Comparison of ENCODE assay signal across 28 cellular contexts in the genomic region with DNA sequence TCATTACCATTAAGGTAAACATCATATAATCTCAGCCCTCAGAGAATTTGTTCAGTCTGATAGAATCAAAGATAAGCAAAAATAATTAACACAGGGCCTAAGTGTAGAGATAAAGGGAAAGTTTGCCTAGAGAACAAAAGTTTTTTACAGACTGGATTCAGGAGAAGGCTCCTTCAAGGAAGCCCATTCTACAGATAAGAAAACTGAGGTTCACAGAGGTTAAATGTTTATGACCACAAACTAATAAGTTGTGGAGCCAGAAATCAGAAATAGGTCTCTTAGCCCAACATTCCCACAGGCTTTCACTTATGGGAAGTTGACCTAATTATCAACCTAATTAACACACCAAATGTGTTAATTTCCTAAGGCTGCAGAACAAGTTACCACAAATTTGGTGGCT.
"Had no signal": no experiment of that assay in that cellular context is flagged by ENCODE, and none has a peak within 500 bp of the region (broad histone marks: within the 10 kb centered on the region; RNA-seq: fewer than 3 reads in every experiment).

No MANE protein-coding gene starts in this region.

- H3K9me3 ChIP-seq: left lung, lower lobe of right lung, ovary, right atrium auricular region, stomach, testis, thyroid gland, transverse colon, upper lobe of left lung, vagina had no signal

- H3K27me3 Mint-ChIP-seq: naive thymus-derived CD4-positive, alpha-beta T cell; natural killer cell treated with Interleukin-12 subunit alpha and Interleukin-12 subunit beta and Interleukin-15 and Interleukin-18, amount 100 ng/mL, for 72 hours; progenitor cell of endocrine pancreas had no signal

- H3K4me3 Mint-ChIP-seq: immature natural killer cell; mesothelial cell of epicardium; naive thymus-derived CD4-positive, alpha-beta T cell; natural killer cell treated with Interleukin-12 subunit alpha and Interleukin-12 subunit beta and Interleukin-15 and Interleukin-18, amount 100 ng/mL, for 72 hours; stimulated activated naive B cell treated with anti-CD40 and anti-IgM and Interleukin-4, amounts not matched to agents 10 μg/mL and 1 μg/mL and 100 μg/mL, for 72 hours had no signal

- H3K27me3 ChIP-seq: left lung, ovary, right atrium auricular region, stomach, testis, thyroid gland, transverse colon, upper lobe of left lung, vagina had no signal

- DNase-seq: hypothalamus; immature natural killer cell; kidney; left colon; left lung; lower lobe of right lung; mammary epithelial cell; naive thymus-derived CD4-positive, alpha-beta T cell; stimulated activated CD4-positive, alpha-beta T cell treated with anti-CD3 and anti-CD28 coated beads, Interleukin-12 subunit alpha, Interleukin-12 subunit beta, amount 100 ng/mL, for 4 hours; stimulated activated CD4-positive, alpha-beta T cell treated with anti-CD3 and anti-CD28 coated beads, Interleukin-15, amount 100 ng/mL, for 24 hours; stimulated activated CD4-positive, alpha-beta T cell treated with anti-CD3 and anti-CD28 coated beads, Interleukin-2, amount 100 ng/mL, for 24 hours; stimulated activated CD4-positive, alpha-beta T cell treated with anti-CD3 and anti-CD28 coated beads, Interleukin-4, amount 100 ng/mL, for 1 hour; stimulated activated naive B cell treated with anti-CD40 and anti-IgM and Interleukin-4, amounts not matched to agents 10 μg/mL and 1 μg/mL and 100 μg/mL, for 72 hours; stimulated activated naive CD8-positive, alpha-beta T cell treated with anti-CD3 and anti-CD28 coated beads, Interleukin-15, Interleukin-2, amounts not matched to agents 100 U/mL and 50 U/mL, for 24 hours; stomach; thyroid gland; transverse colon; upper lobe of left lung had no signal

- ATAC-seq: left colon; left lung; lower lobe of right lung; naive thymus-derived CD4-positive, alpha-beta T cell; natural killer cell treated with Interleukin-12 subunit alpha and Interleukin-12 subunit beta and Interleukin-15 and Interleukin-18, amount 100 ng/mL, for 72 hours; sciatic nerve; stimulated activated naive B cell treated with anti-CD40 and anti-IgM and Interleukin-4, amounts not matched to agents 10 μg/mL and 1 μg/mL and 100 μg/mL, for 72 hours; stimulated activated naive CD8-positive, alpha-beta T cell treated with anti-CD3 and anti-CD28 coated beads, Interleukin-15, Interleukin-2, amounts not matched to agents 100 U/mL and 50 U/mL, for 24 hours had no signal

- FAIRE-seq: islet of Langerhans, kidney had no signal

- H3K27ac ChIP-seq: left lung, lower lobe of right lung, ovary, right atrium auricular region, skin epidermis, stomach, testis, thyroid gland, transverse colon, upper lobe of left lung, vagina had no signal

- H3K36me3 ChIP-seq: left lung, lower lobe of right lung, ovary, right atrium auricular region, stomach, thyroid gland, transverse colon, upper lobe of left lung, vagina had no signal

- H3K27ac Mint-ChIP-seq: immature natural killer cell; mesothelial cell of epicardium; naive thymus-derived CD4-positive, alpha-beta T cell; natural killer cell treated with Interleukin-12 subunit alpha and Interleukin-12 subunit beta and Interleukin-15 and Interleukin-18, amount 100 ng/mL, for 72 hours; progenitor cell of endocrine pancreas; stimulated activated naive B cell treated with anti-CD40 and anti-IgM and Interleukin-4, amounts not matched to agents 10 μg/mL and 1 μg/mL and 100 μg/mL, for 72 hours had no signal

- H3K4me3 ChIP-seq: left lung, lower lobe of right lung, ovary, right atrium auricular region, skin epidermis, stomach, testis, thyroid gland, transverse colon, upper lobe of left lung, vagina had no signal

- H3K36me3 Mint-ChIP-seq: mesothelial cell of epicardium had no signal

- H3K4me1 ChIP-seq: left lung, lower lobe of right lung, right atrium auricular region, testis, thyroid gland, transverse colon, upper lobe of left lung had no signal
